26 cellular contexts compared by ENCODE assay signal in the genomic region with DNA sequence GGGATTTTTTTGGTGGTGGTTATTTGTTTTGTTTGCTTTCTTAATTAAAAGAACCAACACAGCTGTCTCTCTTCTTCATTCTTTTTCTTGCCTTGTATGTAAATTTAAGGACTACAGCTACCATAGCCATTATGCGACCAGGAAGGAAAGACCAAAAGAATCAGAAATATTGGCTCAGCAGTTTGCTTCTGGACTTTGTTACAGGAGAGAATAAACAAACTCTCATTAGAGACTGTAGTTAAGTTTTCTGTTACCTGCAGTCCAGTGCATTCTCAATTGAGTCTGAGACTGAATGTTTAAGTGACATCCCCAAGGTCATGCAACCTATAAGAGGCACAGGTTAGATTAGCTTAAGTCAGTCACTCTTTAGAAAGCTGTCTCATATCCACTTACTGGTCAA.
A peak's percentile ranks its signal among the peaks of the same experiment; 100 is the strongest.
DNase-seq lines count a peak whose midpoint lies in the region; ATAC-seq, FAIRE-seq and TF ChIP-seq lines count a peak whose summit lies in the region.
"Had no signal": no experiment of that assay in that cellular context is flagged by ENCODE, and none has a peak within 500 bp of the region (broad histone marks: within the 10 kb centered on the region; RNA-seq: fewer than 3 reads in every experiment).

No MANE protein-coding gene starts in this region.

- no peaks in the 10 kb centered on the region for H3K79me2 ChIP-seq in HepG2 (ENCODE audit: insufficient read depth, low read length)

- ATAC-seq in HepG2: no peak
- ATAC-seq in SK-N-SH treated with all-trans-retinoic acid at 6 μM for 48 hours: no peak
- no peak for ATAC-seq in GM21526 (IDR thresholded peaks at IDR 0.05; ENCODE audit: low FRiP score, unreplicated experiment)
- ATAC-seq: GM12878 had no signal

- WGBS in HepG2 (ENCODE audit: low lambda C conversion rate): 0% methylated on average over 1 of the region's 1 CpG

- H3K27me3 ChIP-seq in HepG2 (ENCODE audit: control insufficient read depth in 1 of 2, insufficient read depth in 2 of 2, low read length in 2 of 2): no peaks in the 10 kb centered on the region
- H3K27me3 ChIP-seq: BLaER1 had no signal

- no peaks in the 10 kb centered on the region for H4K20me1 ChIP-seq in HepG2 (ENCODE audit: insufficient read depth, low read length)
- H4K20me1 ChIP-seq: BLaER1 had no signal

- in situ Hi-C loops in HepG2 (cut with HindIII; ENCODE audit: extremely low pct_ligation_motif_present, low pct_unique_long_range_greater_than_20kb): no loop called here

- H3K4me2 ChIP-seq in HepG2 (ENCODE audit: low read depth, low read length): no peak overlapping the region
- H3K4me2 ChIP-seq: BLaER1 had no signal

- TF ChIP-seq CTCF in HepG2 (CRISPR knock-in tag; IDR thresholded peaks at IDR 0.05): no peak
- no peak for TF ChIP-seq CTCF in nephron (IDR thresholded peaks at IDR 0.05; ENCODE audit: unreplicated experiment in 3 of 3)

- DNase-seq in NCI-H2196 (lab: John Stamatoyannopoulos, UW; ENCODE audit: unreplicated experiment): peak; percentile 26
- DNase-seq in NCI-H774 (lab: John Stamatoyannopoulos, UW): peak; percentile 11
- DNase-seq in HepG2 (ENCODE audit: low spot score): no peak
- DNase-seq in NCI-H345 (lab: John Stamatoyannopoulos, UW): no peak
- no peak for DNase-seq in globus pallidus (ENCODE audit: low spot score)
- DNase-seq: CD4-positive, alpha-beta T cell; CD8-positive, alpha-beta memory T cell; DMS 273 treated with DMSO at 0.1 percent for 48 hours; DMS79; EL; GDM1; GOT3; HFFc6 had no signal

- TF ChIP-seq RAD21 in HepG2 (CRISPR knock-in tag; IDR thresholded peaks at IDR 0.05): no peak

- no TSS peak for BruUV-seq in HepG2 (replicated peaks; lab: Mats Ljungman, UMichigan)

- no peaks in the 10 kb centered on the region for H3K36me3 Mint-ChIP-seq in nephron (ENCODE audit: low read depth)
- H3K36me3 Mint-ChIP-seq: CD8-positive, alpha-beta memory T cell had no signal

- H3K27me3 Mint-ChIP-seq in nephron (ENCODE audit: low read depth): no peaks in the 10 kb centered on the region
- H3K27me3 Mint-ChIP-seq: B cell; CD4-positive, alpha-beta T cell had no signal

- peak overlapping the region; percentile 9 to 71 (median 67) for H3K27ac Mint-ChIP-seq in nephron
- H3K27ac Mint-ChIP-seq: B cell; CD4-positive, alpha-beta T cell; CD8-positive, alpha-beta memory T cell; HFFc6 had no signal

- no peak overlapping the region for H3K4me3 Mint-ChIP-seq in nephron
- H3K4me3 Mint-ChIP-seq: B cell; CD4-positive, alpha-beta T cell; CD8-positive, alpha-beta memory T cell; HFFc6 had no signal

- H3K9me3 ChIP-seq in HepG2 (ENCODE audit: low read length): no peaks in the 10 kb centered on the region
- H3K9me3 ChIP-seq: BLaER1, HAP-1 had no signal

- no peak for FAIRE-seq in HepG2 (lab: Jason Lieb, UNC)
- FAIRE-seq: A204.1, D721Med, GM19239, H54 had no signal

- CTCF ChIA-PET in HepG2 (lab: Yijun Ruan, JAX; ENCODE audit: low intra/inter-chr PET ratio, low total read pairs): no interaction called here

- no peaks in the 10 kb centered on the region for H3K4me1 ChIP-seq in HepG2 (ENCODE audit: insufficient read depth, low read length)
- H3K4me1 ChIP-seq: BLaER1, HAP-1 had no signal

- no peak overlapping the region for H2AFZ ChIP-seq in HepG2 (ENCODE audit: low read length)

- TF ChIP-seq POLR2A in HepG2 (IDR thresholded peaks at IDR 0.05; ENCODE audit: insufficient read depth in 1 of 2, low read depth in 2 of 2, low read length in 2 of 2): no peak

- H3K9ac ChIP-seq in HepG2 (ENCODE audit: insufficient read depth, low read depth, low read length): no peak overlapping the region
- H3K9ac ChIP-seq: BLaER1 had no signal

- intact Hi-C loops in HepG2 (cut with micrococcal nuclease; ENCODE audit: unreplicated experiment): no loop called here

- TF ChIP-seq EP300 in HepG2 (IDR thresholded peaks at IDR 0.05; ENCODE audit: low read depth in 2 of 2, low read length in 2 of 2) (no peak), HepG2 (CRISPR knock-in tag; IDR thresholded peaks at IDR 0.05; ENCODE audit: borderline replicate concordance) (no peak)

- no peak overlapping the region for H3K4me3 ChIP-seq in HepG2 (replicated peaks in 1 of 3; ENCODE audit: insufficient read depth in 1 of 3, low read depth in 2 of 3, low read length in 3 of 3)
- H3K4me3 ChIP-seq: BLaER1, GM12878, HAP-1 had no signal

- no peaks in the 10 kb centered on the region for H3K9me3 Mint-ChIP-seq in nephron
- H3K9me3 Mint-ChIP-seq: CD4-positive, alpha-beta T cell; CD8-positive, alpha-beta memory T cell; HFFc6 had no signal

- H3K27ac ChIP-seq in HepG2 (ENCODE audit: extremely low read length, insufficient read depth, low read length): no peak overlapping the region
- H3K27ac ChIP-seq: 22Rv1, BLaER1, C4-2B had no signal

- POLR2A ChIA-PET in HepG2 (lab: Yijun Ruan, JAX): no interaction called here

- H3K36me3 ChIP-seq in HepG2 (replicated peaks in 1 of 2; ENCODE audit: control insufficient read depth in 1 of 2, insufficient read depth in 2 of 2, low read length in 2 of 2): no peaks in the 10 kb centered on the region
- H3K36me3 ChIP-seq: BLaER1, HAP-1 had no signal

- peaks cover 21% of the 10 kb centered on the region for H3K4me1 Mint-ChIP-seq in nephron
- H3K4me1 Mint-ChIP-seq: B cell; CD8-positive, alpha-beta memory T cell had no signal

TF ChIP-seq in HepG2, 621 proteins besides CTCF, POLR2A, EP300 and RAD21:
- 0 out of 2 replicates have a peak, but pooled peaks have one; percentile 4 for TF ChIP-seq MAFF (IDR thresholded peaks at IDR 0.05; ENCODE audit: low read depth, low read length)
- TF ChIP-seq ZNF501 (CRISPR knock-in tag; IDR thresholded peaks at IDR 0.05): no peak
- 0 out of 4 replicates have a peak, but pooled peaks of 1 of the 2 experiments have one; percentile 6 for TF ChIP-seq MAFK (conservative IDR thresholded peaks at IDR 0.05 in 1 of 2, IDR thresholded peaks at IDR 0.05 in 1 of 2; ENCODE audit: low read length in 2 of 2)
TF ChIP-seq in HepG2: peak in this region for 2.

TF ChIP-seq in SK-N-SH treated with all-trans-retinoic acid at 6 μM for 48 hours, 23 proteins besides CTCF, POLR2A, EP300 and RAD21 (continues in another document):
- no peak for TF ChIP-seq PPARA (CRISPR knock-in tag; IDR thresholded peaks at IDR 0.05; ENCODE audit: borderline replicate concordance)
- no peak for TF ChIP-seq TCF4 (CRISPR knock-in tag; IDR thresholded peaks at IDR 0.05; ENCODE audit: borderline replicate concordance)
- TF ChIP-seq, protein P1, sequence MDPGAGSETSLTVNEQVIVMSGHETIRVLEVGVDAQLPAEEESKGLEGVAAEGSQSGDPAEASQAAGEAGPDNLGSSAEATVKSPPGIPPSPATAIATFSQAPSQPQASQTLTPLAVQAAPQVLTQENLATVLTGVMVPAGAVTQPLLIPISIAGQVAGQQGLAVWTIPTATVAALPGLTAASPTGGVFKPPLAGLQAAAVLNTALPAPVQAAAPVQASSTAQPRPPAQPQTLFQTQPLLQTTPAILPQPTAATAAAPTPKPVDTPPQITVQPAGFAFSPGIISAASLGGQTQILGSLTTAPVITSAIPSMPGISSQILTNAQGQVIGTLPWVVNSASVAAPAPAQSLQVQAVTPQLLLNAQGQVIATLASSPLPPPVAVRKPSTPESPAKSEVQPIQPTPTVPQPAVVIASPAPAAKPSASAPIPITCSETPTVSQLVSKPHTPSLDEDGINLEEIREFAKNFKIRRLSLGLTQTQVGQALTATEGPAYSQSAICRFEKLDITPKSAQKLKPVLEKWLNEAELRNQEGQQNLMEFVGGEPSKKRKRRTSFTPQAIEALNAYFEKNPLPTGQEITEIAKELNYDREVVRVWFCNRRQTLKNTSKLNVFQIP (CRISPR knock-in tag; IDR thresholded peaks at IDR 0.05; ENCODE audit: borderline replicate concordance, low read depth): no peak
- TF ChIP-seq, protein P2, sequence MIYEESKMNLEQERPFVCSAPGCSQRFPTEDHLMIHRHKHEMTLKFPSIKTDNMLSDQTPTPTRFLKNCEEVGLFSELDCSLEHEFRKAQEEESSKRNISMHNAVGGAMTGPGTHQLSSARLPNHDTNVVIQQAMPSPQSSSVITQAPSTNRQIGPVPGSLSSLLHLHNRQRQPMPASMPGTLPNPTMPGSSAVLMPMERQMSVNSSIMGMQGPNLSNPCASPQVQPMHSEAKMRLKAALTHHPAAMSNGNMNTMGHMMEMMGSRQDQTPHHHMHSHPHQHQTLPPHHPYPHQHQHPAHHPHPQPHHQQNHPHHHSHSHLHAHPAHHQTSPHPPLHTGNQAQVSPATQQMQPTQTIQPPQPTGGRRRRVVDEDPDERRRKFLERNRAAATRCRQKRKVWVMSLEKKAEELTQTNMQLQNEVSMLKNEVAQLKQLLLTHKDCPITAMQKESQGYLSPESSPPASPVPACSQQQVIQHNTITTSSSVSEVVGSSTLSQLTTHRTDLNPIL (CRISPR knock-in tag; IDR thresholded peaks at IDR 0.05; ENCODE audit: low read depth): no peak
- no peak for TF ChIP-seq ZFP3 (CRISPR knock-in tag; IDR thresholded peaks at IDR 0.05)
- TF ChIP-seq ZNF565 (CRISPR knock-in tag; conservative IDR thresholded peaks at IDR 0.05; ENCODE audit: low read depth): no peak
- TF ChIP-seq ZNF8 (CRISPR knock-in tag; IDR thresholded peaks at IDR 0.05): no peak
- TF ChIP-seq GLIS3 (CRISPR knock-in tag; IDR thresholded peaks at IDR 0.05): no peak
- TF ChIP-seq BACH2 (CRISPR knock-in tag; IDR thresholded peaks at IDR 0.05; ENCODE audit: borderline replicate concordance): no peak
- no peak for TF ChIP-seq RARB (CRISPR knock-in tag; IDR thresholded peaks at IDR 0.05)
- TF ChIP-seq ZNF70 (CRISPR knock-in tag; IDR thresholded peaks at IDR 0.05): no peak
- TF ChIP-seq SNAI2 (CRISPR knock-in tag; IDR thresholded peaks at IDR 0.05): no peak
- TF ChIP-seq ZC3H10 (CRISPR knock-in tag; IDR thresholded peaks at IDR 0.05): no peak
- TF ChIP-seq OSR1 (CRISPR knock-in tag; IDR thresholded peaks at IDR 0.05): no peak
- no peak for TF ChIP-seq ISL1 (CRISPR knock-in tag; IDR thresholded peaks at IDR 0.05)

Comparison
In these comparisons a context has a peak if more than half of its experiments do, and no peak if none do; other contexts are left out.
1. DNase-seq: peak in NCI-H2196 (single experiment) and NCI-H774 (single experiment); none in HepG2 (single experiment), NCI-H345 (single experiment) and globus pallidus (single experiment).